Comparison of ENCODE assay signal across 8 cellular contexts in the genomic region with DNA sequence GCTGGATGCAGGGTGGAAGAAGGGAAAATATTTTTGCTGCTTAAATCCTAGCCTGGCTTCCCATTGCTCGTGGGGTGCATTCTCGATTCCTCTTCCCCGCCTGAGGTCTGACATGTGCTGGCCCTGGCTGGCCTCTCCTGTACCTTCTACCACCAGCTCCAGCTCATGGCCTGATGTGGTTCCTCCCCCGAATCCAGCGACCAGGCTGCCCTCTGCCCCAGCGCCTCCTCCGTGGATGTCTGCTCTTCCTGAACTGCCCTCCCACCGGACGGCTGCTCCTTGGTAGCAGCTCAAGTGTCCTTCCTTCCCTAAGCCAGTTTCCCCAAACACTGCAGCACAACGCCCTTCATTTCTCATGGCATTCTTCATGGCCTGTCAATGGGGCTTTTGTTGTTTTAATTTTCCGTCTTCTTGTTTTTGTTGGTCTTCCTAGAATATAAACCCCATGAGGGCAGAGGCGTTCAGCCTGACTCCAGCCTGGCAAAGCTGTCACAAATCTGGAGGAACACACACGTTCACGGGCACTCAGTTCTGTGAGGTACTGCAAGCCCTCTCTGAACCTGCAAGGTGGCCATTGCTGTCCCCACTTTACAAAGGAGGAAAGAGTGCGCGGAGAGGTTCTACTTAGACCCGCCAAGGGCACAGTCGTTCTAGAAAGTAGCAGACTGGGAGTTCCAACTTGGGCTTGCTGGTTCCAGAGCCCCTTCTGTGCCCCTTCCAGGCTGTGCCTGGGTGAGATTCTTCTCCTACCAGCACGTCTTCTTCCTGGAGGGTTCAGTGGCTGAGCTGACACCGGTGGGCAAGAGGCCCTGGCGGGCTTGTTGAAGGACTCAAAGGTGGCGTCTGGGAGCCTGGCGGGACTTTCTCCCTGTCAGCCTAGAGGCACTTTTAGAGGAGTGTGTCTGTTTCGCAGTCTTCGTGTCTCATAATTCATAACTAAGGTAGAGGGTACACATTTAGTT. TPM values are rescaled to one million over a fixed set of nuclear protein-coding genes. Genes with fewer than 3 reads are reported as not detected.
DNase-seq lines count a peak whose midpoint lies in the region; ATAC-seq, FAIRE-seq and TF ChIP-seq lines count a peak whose summit lies in the region.

No MANE protein-coding gene starts in this region.

- peaks cover 18% of the 10 kb centered on the region for H3K27me3 Mint-ChIP-seq in HFFc6 (ENCODE audit: insufficient read depth)

- DNase-seq in A673 (ENCODE audit: low spot score) (no peak), HFFc6 (no peak), adrenal gland (peak in 1 of 7 donors; percentile 58), testis (no peak), RCC 7860 (ENCODE audit: low spot score) (no peak)

- BruUV-seq in A673 (replicated peaks; lab: Mats Ljungman, UMichigan) = no TSS peak

- POLR2A ChIA-PET in A673 (lab: Charles Lee; ENCODE audit: low non-redundant PET) = interaction anchor here (0.5 kb wide), 1 partner anchor 103 kb away, joined by 3 read pairs; no protein-coding TSS in a partner anchor

- CTCF ChIA-PET in A673 (lab: Charles Lee) = no interaction called here

- H3K4me1 ChIP-seq in A673 (ENCODE audit: insufficient read depth, low read length, poor library complexity, severe bottlenecking) (peaks cover 17% of the 10 kb centered on the region), adrenal gland (replicated peaks in 1 of 2) (peaks cover 29 to 32% of the 10 kb centered on the region in 2 donors), muscle layer of colon (ENCODE audit: insufficient read depth, low read length) (peaks cover 22% of the 10 kb centered on the region), testis (peaks cover 11% of the 10 kb centered on the region)

- ATAC-seq in HG02610 (IDR thresholded peaks at IDR 0.05; ENCODE audit: unreplicated experiment) (no peak), HG03280 (IDR thresholded peaks at IDR 0.05; ENCODE audit: unreplicated experiment) (no peak)

- peak overlapping the region; percentile 75 for H3K4me3 ChIP-seq in A673 (ENCODE audit: low read depth, low read length, poor library complexity, severe bottlenecking)
- H3K4me3 ChIP-seq in adrenal gland = peak overlapping the region in 1 of 4 donors; percentile 97
- peak overlapping the region in 1 of 2 donors; percentile 41 for H3K4me3 ChIP-seq in muscle layer of colon (ENCODE audit: low read depth in 1 of 2, low read length in 2 of 2)
- H3K4me3 ChIP-seq in testis = no peak overlapping the region

- no peaks in the 10 kb centered on the region for H3K9me3 ChIP-seq in A673 (ENCODE audit: low read depth, low read length, poor library complexity, severe bottlenecking)
- no peaks in the 10 kb centered on the region for H3K9me3 ChIP-seq in adrenal gland (replicated peaks in 1 of 3)
- no peaks in the 10 kb centered on the region for H3K9me3 ChIP-seq in muscle layer of colon (ENCODE audit: low read length)
- H3K9me3 ChIP-seq in testis = no peaks in the 10 kb centered on the region

- no peak overlapping the region for H3K27ac ChIP-seq in A673 (ENCODE audit: low read depth, low read length, poor library complexity, severe bottlenecking)
- peak overlapping the region in 3 of 5 donors; percentile 50 to 91 (median 62) for H3K27ac ChIP-seq in adrenal gland
- peak overlapping the region; percentile 56 for H3K27ac ChIP-seq in muscle layer of colon (ENCODE audit: low read depth, low read length)
- no peak overlapping the region for H3K27ac ChIP-seq in testis

- H3K27me3 ChIP-seq in A673 (replicated peaks; ENCODE audit: insufficient read depth, low read depth, low read length, poor library complexity) (no peaks in the 10 kb centered on the region), adrenal gland (no peaks in the 10 kb centered on the region), muscle layer of colon (ENCODE audit: control insufficient read depth in 1 of 2, insufficient read depth in 2 of 2, low read length in 2 of 2) (no peaks in the 10 kb centered on the region), testis (no peaks in the 10 kb centered on the region)

- WGBS in adrenal gland, 4 donors = 79 to 83% (median 81%) methylated on average over 25 of the region's 25 CpGs
- 62% methylated on average over 24 to 25 of the region's 25 CpGs for WGBS in testis, 2 donors

- no peaks in the 10 kb centered on the region; the same call in 1 of the 2 replicates for H3K4me1 Mint-ChIP-seq in HFFc6 (ENCODE audit: low read depth)

- no peak overlapping the region for H3K9ac ChIP-seq in muscle layer of colon (ENCODE audit: low read length)

- H3K36me3 ChIP-seq in A673 (ENCODE audit: insufficient read depth, low read length, poor library complexity, severe bottlenecking) (no peaks in the 10 kb centered on the region), adrenal gland (replicated peaks in 1 of 2) (no peaks in the 10 kb centered on the region), muscle layer of colon (ENCODE audit: insufficient read depth, low read length) (no peaks in the 10 kb centered on the region), testis (ENCODE audit: low read depth, missing control alignments) (no peaks in the 10 kb centered on the region)

- intact Hi-C loops in A673 (cut with micrococcal nuclease; ENCODE audit: unreplicated experiment) (no loop called here), adrenal gland (cut with DNase I) (loop anchor here (5.0 kb wide), 2 partner anchors 61 to 76 kb away; no protein-coding TSS in a partner anchor), testis (cut with DNase I; ENCODE audit: low total_unique reads) (loop anchor here (10.0 kb wide), 1 partner anchor 63 kb away; no protein-coding TSS in a partner anchor)

- TF ChIP-seq CTCF in A673 (conservative IDR thresholded peaks at IDR 0.05; ENCODE audit: low read depth, low read length) = no peak
- TF ChIP-seq CTCF in HFFc6 (IDR thresholded peaks at IDR 0.05) = no peak
- no peak for TF ChIP-seq CTCF in adrenal gland (IDR thresholded peaks at IDR 0.05)
- TF ChIP-seq CTCF in testis (IDR thresholded peaks at IDR 0.05) = no peak

- FAIRE-seq in RCC 7860 (lab: Jason Lieb, UNC) = no peak

- H3K36me3 Mint-ChIP-seq in HFFc6 (ENCODE audit: low read depth) = no peaks in the 10 kb centered on the region

- no peaks in the 10 kb centered on the region for H3K9me3 Mint-ChIP-seq in HFFc6

- no peak overlapping the region for H3K27ac Mint-ChIP-seq in HFFc6

- TF ChIP-seq POLR2A in adrenal gland (IDR thresholded peaks at IDR 0.05) = no peak
- no peak for TF ChIP-seq POLR2A in testis (IDR thresholded peaks at IDR 0.05)

- H3K4me3 Mint-ChIP-seq in HFFc6 = peak overlapping the region; percentile 64

RNA-seq across cellular contexts. Expression of a gene that starts 1.0 kb away (rescaled TPM):
- 67.0 and 76.3 TPM in 2 replicates for total RNA-seq in A673 (2021)
- 10 to 100 TPM in 2 of 6 experiments, 1 to 10 TPM in 4; 2.5 to 14.9 (median 3.8) TPM for total RNA-seq in HFFc6 (2021; fragmentation: NEBNext Ultra II Directional; extraction: Animal tissue kit (Norgen Biotek cat#: 25700))
- 100 to 1,000 TPM in 1 of 8 donors, 10 to 100 TPM in 7; 45.3 to 277 (median 75.8) TPM for total RNA-seq in adrenal gland
- 100 to 1,000 TPM in 2 of 3 donors, 10 to 100 TPM in 1; 14.2 to 104 (median 104) TPM for polyA plus RNA-seq in adrenal gland
- total RNA-seq in testis = 10 to 100 TPM; 20.6 to 21.3 TPM
- 15.7 TPM for polyA plus RNA-seq in testis (ENCODE audit: insufficient read depth, low read depth, low replicate concordance)

RNA-seq across cellular contexts. Expression of a gene that starts 39.7 kb away (rescaled TPM):
- total RNA-seq in A673 (2021) (48.1 and 52.3 TPM in 2 replicates), adrenal gland (10 to 100 TPM; 18.7 to 41.2 (median 27.2) TPM), testis (10 to 100 TPM; 65.7 to 87.7 TPM)
- total RNA-seq in HFFc6 (2021; fragmentation: NEBNext Ultra II Directional; extraction: Animal tissue kit (Norgen Biotek cat#: 25700)) = 100 to 1,000 TPM in 3 of 6 experiments, 10 to 100 TPM in 3; 88.4 to 126 (median 101) TPM
- polyA plus RNA-seq in adrenal gland (10 to 100 TPM; 23.4 to 46.5 (median 27.3) TPM), testis (ENCODE audit: insufficient read depth, low read depth, low replicate concordance) (29.6 TPM)

Comparison
In these comparisons a context has a peak if more than half of its experiments do, and no peak if none do; other contexts are left out.
1. H3K27ac ChIP-seq: peak in adrenal gland (3 of 5) and muscle layer of colon (single experiment); none in A673 (single experiment) and testis (0 of 2).